ENCODE assay signal across 1 cellular context in the genomic region with DNA sequence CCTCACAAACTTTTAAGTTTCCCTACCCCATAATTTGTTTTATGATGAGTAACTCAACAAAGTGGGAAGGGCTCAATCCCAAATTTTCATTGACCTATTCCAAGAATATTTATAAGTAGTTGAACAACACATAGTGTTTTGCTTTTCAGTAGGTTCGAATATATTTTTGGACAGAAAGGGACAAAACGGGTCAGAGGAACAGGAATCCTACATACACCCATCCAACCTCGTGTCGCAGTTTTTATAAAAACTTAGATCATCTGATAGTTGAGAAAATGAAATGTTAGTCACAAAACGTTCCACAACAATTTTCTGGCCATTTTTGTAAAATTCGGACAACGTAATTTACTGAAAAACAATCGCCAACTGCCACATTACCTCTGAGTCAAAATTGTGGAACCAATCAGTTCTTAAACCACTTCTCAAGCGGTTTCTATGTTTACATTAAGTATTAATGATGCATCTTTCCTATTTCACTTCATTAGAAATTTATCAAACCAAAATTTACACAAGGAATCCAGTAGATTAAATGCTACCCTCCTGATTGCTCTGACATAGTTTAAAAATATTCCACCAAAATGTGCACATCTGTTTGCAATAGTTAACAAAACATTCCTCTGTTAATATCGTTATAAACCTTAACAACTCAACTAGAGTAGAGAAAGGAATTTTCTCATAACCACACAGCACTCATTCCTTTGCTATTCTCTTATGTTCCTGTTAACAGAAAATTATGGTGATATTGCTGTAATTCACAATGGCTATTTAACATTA.
TF ChIP-seq lines count a peak whose summit lies in the region.

No MANE protein-coding gene starts in this region.

TF ChIP-seq in IMR-90, 13 proteins besides CTCF, POLR2A, EP300 and RAD21 (continued from another document):
- TF ChIP-seq USF2 (IDR thresholded peaks at IDR 0.05; ENCODE audit: low read depth, low read length) (no peak), FOS (IDR thresholded peaks at IDR 0.05; ENCODE audit: low read depth, low read length) (no peak), MAZ (IDR thresholded peaks at IDR 0.05; ENCODE audit: borderline replicate concordance, low read depth, low read length) (no peak), CHD1 (IDR thresholded peaks at IDR 0.05; ENCODE audit: low read depth, low read length) (no peak), RFX5 (IDR thresholded peaks at IDR 0.05; ENCODE audit: low read depth, low read length) (no peak)
